In genomic region chr7:17863815-17864159, GRCh38 we compare ENCODE assay signal across 25 cellular contexts.
DNase-seq lines count a peak whose midpoint lies in the region; ATAC-seq, FAIRE-seq and TF ChIP-seq lines count a peak whose summit lies in the region.
"Had no signal": no experiment of that assay in that cellular context is flagged by ENCODE, and none has a peak within 500 bp of the region (broad histone marks: within the 10 kb centered on the region; RNA-seq: fewer than 3 reads in every experiment).

No MANE protein-coding gene starts in this region.

- POLR2A ChIA-PET in WTC11 (lab: Charles Lee), result interaction anchor here (0.6 kb wide), 1 partner anchor 74 kb away, joined by 9 read pairs; no protein-coding TSS in a partner anchor
- POLR2A ChIA-PET in K562 (lab: Yijun Ruan, JAX), result no interaction called here

- H3K79me2 ChIP-seq in GM23338 (replicated peaks; ENCODE audit: insufficient read depth) (no peaks in the 10 kb centered on the region), K562 (ENCODE audit: control insufficient read depth, insufficient read depth, low read length) (no peaks in the 10 kb centered on the region)

- H3K4me1 ChIP-seq in GM23338 (ENCODE audit: insufficient read depth) (peaks cover 17% of the 10 kb centered on the region), K562 (replicated peaks in 1 of 2; ENCODE audit: control insufficient read depth in 2 of 2, insufficient read depth in 2 of 2, low read length in 2 of 2) (peaks cover 3 to 4% of the 10 kb centered on the region in 2 experiments; a peak in 3 of 5 replicates), iPS-20b (ENCODE audit: insufficient read depth, low read length) (no peaks in the 10 kb centered on the region; the same call in 1 of the 2 replicates), gastrocnemius medialis (no peaks in the 10 kb centered on the region)
- H3K4me1 ChIP-seq: BE2C had no signal

- H3K4me2 ChIP-seq in GM23338 (no peak overlapping the region), K562 (ENCODE audit: insufficient read depth, low read length) (no peak overlapping the region)
- H3K4me2 ChIP-seq: BLaER1 treated with 17β-estradiol and CSF1 and Interleukin-3, amounts not matched to agents 10 nM and 100 nM had no signal

- intact Hi-C loops in K562 (cut with micrococcal nuclease) (loop anchor here (5.0 kb wide), 1 partner anchor 91 kb away; no protein-coding TSS in a partner anchor), gastrocnemius medialis (cut with DNase I; ENCODE audit: low total_unique reads) (no loop called here)

- no TSS peak for BruUV-seq in K562 (replicated peaks; lab: Mats Ljungman, UMichigan)

- in situ Hi-C loops in K562 (cut with MboI) (no loop called here), gastrocnemius medialis (cut with MboI; ENCODE audit: low sequenced_read_pairs in 4 of 4) (no loop called here)

- peak; percentile 60 for ATAC-seq in GM23338
- ATAC-seq in WTC11, result peak; percentile 66
- ATAC-seq in K562, result peak; percentile 27; the same call in 2 of the 3 replicates
- no peak for ATAC-seq in gastrocnemius medialis
- ATAC-seq: HCT116 had no signal

- H3K27me3 Mint-ChIP-seq in GM23338 (ENCODE audit: insufficient read depth, low read depth, poor library complexity) (no peaks in the 10 kb centered on the region), WTC11 (ENCODE audit: low read depth) (no peaks in the 10 kb centered on the region)
- H3K27me3 Mint-ChIP-seq: CD4-positive, alpha-beta T cell; CD8-positive, alpha-beta memory T cell had no signal

- H3K4me1 Mint-ChIP-seq in GM23338 (peaks cover 18% of the 10 kb centered on the region), WTC11 (peaks cover 16% of the 10 kb centered on the region)

- H4K20me1 ChIP-seq in GM23338 (replicated peaks; ENCODE audit: insufficient read depth) (no peaks in the 10 kb centered on the region), K562 (replicated peaks; ENCODE audit: control insufficient read depth, insufficient read depth, low read length) (no peaks in the 10 kb centered on the region)

- TF ChIP-seq RAD21 in K562 (CRISPR knock-in tag; conservative IDR thresholded peaks at IDR 0.05 in 1 of 2, IDR thresholded peaks at IDR 0.05 in 1 of 2), result no peak

- H3K4me3 Mint-ChIP-seq in GM23338, result no peak overlapping the region
- no peak overlapping the region for H3K4me3 Mint-ChIP-seq in WTC11
- H3K4me3 Mint-ChIP-seq: CD14-positive monocyte; CD4-positive, alpha-beta T cell; CD8-positive, alpha-beta memory T cell had no signal

- H3K27ac Mint-ChIP-seq in GM23338, result peak overlapping the region; percentile 75; the same call in 1 of the 2 replicates
- peak overlapping the region; percentile 43 for H3K27ac Mint-ChIP-seq in WTC11
- H3K27ac Mint-ChIP-seq: CD4-positive, alpha-beta T cell had no signal

- peaks cover 34% of the 10 kb centered on the region for H3K36me3 Mint-ChIP-seq in GM23338 (ENCODE audit: low read depth)
- peaks cover 22% of the 10 kb centered on the region for H3K36me3 Mint-ChIP-seq in WTC11

- no peaks in the 10 kb centered on the region for H3K9me3 ChIP-seq in K562 (replicated peaks; ENCODE audit: control insufficient read depth, insufficient read depth, low read depth, low read length)
- H3K9me3 ChIP-seq in iPS-20b (ENCODE audit: insufficient read depth, low read depth, low read length), result no peaks in the 10 kb centered on the region
- H3K9me3 ChIP-seq in gastrocnemius medialis, result peaks cover 0 to 6% (median 0%) of the 10 kb centered on the region in 3 donors
- H3K9me3 ChIP-seq: BE2C had no signal

- H3K4me3 ChIP-seq in GM23338, result no peak overlapping the region
- H3K4me3 ChIP-seq in K562, result no peak overlapping the region
- H3K4me3 ChIP-seq in iPS-20b (ENCODE audit: low read length), result no peak overlapping the region
- no peak overlapping the region for H3K4me3 ChIP-seq in gastrocnemius medialis
- H3K4me3 ChIP-seq: BLaER1 treated with 17β-estradiol and CSF1 and Interleukin-3, amounts not matched to agents 10 nM and 100 nM had no signal

- H3K27me3 ChIP-seq in GM23338 (ENCODE audit: insufficient read depth) (no peaks in the 10 kb centered on the region), K562 (ENCODE audit: control insufficient read depth in 2 of 2, insufficient read depth in 2 of 2, low read length in 2 of 2) (no peaks in the 10 kb centered on the region), iPS-20b (ENCODE audit: insufficient read depth, low read length) (no peaks in the 10 kb centered on the region), gastrocnemius medialis (no peaks in the 10 kb centered on the region)
- H3K27me3 ChIP-seq: BE2C; BLaER1 treated with 17β-estradiol and CSF1 and Interleukin-3, amounts not matched to agents 10 nM and 100 nM had no signal

- no peaks in the 10 kb centered on the region for H3K36me3 ChIP-seq in GM23338 (ENCODE audit: insufficient read depth)
- H3K36me3 ChIP-seq in K562 (ENCODE audit: control insufficient read depth, insufficient read depth, low read length), result peaks cover 20% of the 10 kb centered on the region
- peaks cover 28% of the 10 kb centered on the region for H3K36me3 ChIP-seq in iPS-20b (ENCODE audit: insufficient read depth, low read depth, low read length)
- peaks cover 0 to 55% of the 10 kb centered on the region in 2 donors for H3K36me3 ChIP-seq in gastrocnemius medialis

- H2AFZ ChIP-seq in GM23338 (no peak overlapping the region), K562 (ENCODE audit: low read depth, low read length) (no peak overlapping the region)

- no peak overlapping the region for H3K9ac ChIP-seq in K562 (ENCODE audit: insufficient read depth in 1 of 2, low read depth in 2 of 2, low read length in 2 of 2)
- H3K9ac ChIP-seq in iPS-20b (ENCODE audit: low read depth, low read length), result no peak overlapping the region
- H3K9ac ChIP-seq: BLaER1 treated with 17β-estradiol and CSF1 and Interleukin-3, amounts not matched to agents 10 nM and 100 nM had no signal

- no peak overlapping the region for H3K27ac ChIP-seq in GM23338 (ENCODE audit: low read depth)
- no peak overlapping the region for H3K27ac ChIP-seq in K562 (ENCODE audit: extremely low read depth, low read depth, low read length)
- peak overlapping the region; percentile 33 for H3K27ac ChIP-seq in iPS-20b (ENCODE audit: low read length)
- H3K27ac ChIP-seq in gastrocnemius medialis, result no peak overlapping the region
- H3K27ac ChIP-seq: 22Rv1; BLaER1 treated with 17β-estradiol and CSF1 and Interleukin-3, amounts not matched to agents 10 nM and 100 nM had no signal

- FAIRE-seq in K562 (lab: Jason Lieb, UNC), result no peak
- FAIRE-seq: A204.1, D721Med, GM12892, H1 had no signal

- TF ChIP-seq EP300 in K562 (IDR thresholded peaks at IDR 0.05; ENCODE audit: low read length), result no peak

- DNase-seq in GM23338 (ENCODE audit: low spot score) (no peak), WTC11 (ENCODE audit: low spot score) (no peak), K562 (ENCODE audit: extremely low read depth in 1 of 4, low spot score in 3 of 4) (no peak), gastrocnemius medialis (no peak), NCI-H2196 treated with DMSO at 0.1 percent for 48 hours (lab: John Stamatoyannopoulos, UW; ENCODE audit: unreplicated experiment) (no peak)
- no peak for DNase-seq in activated naive CD4-positive, alpha-beta T cell (lab: John Stamatoyannopoulos, UW)
- DNase-seq in activated effector memory CD4-positive, alpha-beta T cell treated with Interleukin-2 at 50 U/mL for 16 hours, result no peak
- DNase-seq: AML-193; BE2C; CD4-positive, alpha-beta T cell; CD8-positive, alpha-beta memory T cell; DMS 273 treated with DMSO at 0.1 percent for 48 hours; DMS79; EL; GF-D8; H7 had no signal

- no peaks in the 10 kb centered on the region for H3K9me1 ChIP-seq in K562 (ENCODE audit: control insufficient read depth, insufficient read depth, low read length)

- TF ChIP-seq CTCF in GM23338 (conservative IDR thresholded peaks at IDR 0.05; ENCODE audit: low read depth in 2 of 2) (peak in 1 of 2 experiments; percentile 21; a peak in 1 of 4 replicates), WTC11 (IDR thresholded peaks at IDR 0.05) (no peak), K562 (IDR thresholded peaks at IDR 0.05 in 2 of 3, conservative IDR thresholded peaks at IDR 0.05 in 1 of 3; ENCODE audit: insufficient read depth in 2 of 3, low read depth in 1 of 3, low read length in 3 of 3) (no peak), gastrocnemius medialis (IDR thresholded peaks at IDR 0.05 in 4 of 5, conservative IDR thresholded peaks at IDR 0.05 in 1 of 5) (no peak)

- TF ChIP-seq POLR2A in K562 (conservative IDR thresholded peaks at IDR 0.05) (no peak), gastrocnemius medialis (IDR thresholded peaks at IDR 0.05) (no peak)

- H3K9me3 Mint-ChIP-seq in GM23338 (no peaks in the 10 kb centered on the region), WTC11 (no peaks in the 10 kb centered on the region)

- CTCF ChIA-PET in WTC11 (lab: Charles Lee), result interaction anchor here (1.1 to 2.9 kb wide), 2 partner anchors 93 to 157 kb away, joined by 4 to 13 read pairs; no protein-coding TSS in a partner anchor
- CTCF ChIA-PET in K562 (lab: Yijun Ruan, JAX; ENCODE audit: low intra/inter-chr PET ratio), result no interaction called here

- no peaks in the 10 kb centered on the region for H3F3A ChIP-seq in GM23338 (replicated peaks; ENCODE audit: low read depth)

- H3K9me2 ChIP-seq in GM23338 (ENCODE audit: insufficient read depth), result no peaks in the 10 kb centered on the region

TF ChIP-seq in GM23338, 12 proteins besides CTCF, POLR2A, EP300 and RAD21 (continues in another document):
- TF ChIP-seq NANOG (IDR thresholded peaks at IDR 0.05; ENCODE audit: borderline replicate concordance), result no peak

TF ChIP-seq in K562, 482 proteins besides CTCF, POLR2A, EP300 and RAD21 (continues in another document):
- TF ChIP-seq PHF21A (IDR thresholded peaks at IDR 0.05; ENCODE audit: borderline replicate concordance, low read depth) (no peak), MTF1 (CRISPR knock-in tag; IDR thresholded peaks at IDR 0.05; ENCODE audit: borderline replicate concordance) (no peak), FOS (IDR thresholded peaks at IDR 0.05; ENCODE audit: extremely low read depth, insufficient read length) (no peak)
- TF ChIP-seq, protein P1, sequence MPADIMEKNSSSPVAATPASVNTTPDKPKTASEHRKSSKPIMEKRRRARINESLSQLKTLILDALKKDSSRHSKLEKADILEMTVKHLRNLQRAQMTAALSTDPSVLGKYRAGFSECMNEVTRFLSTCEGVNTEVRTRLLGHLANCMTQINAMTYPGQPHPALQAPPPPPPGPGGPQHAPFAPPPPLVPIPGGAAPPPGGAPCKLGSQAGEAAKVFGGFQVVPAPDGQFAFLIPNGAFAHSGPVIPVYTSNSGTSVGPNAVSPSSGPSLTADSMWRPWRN (IDR thresholded peaks at IDR 0.05; ENCODE audit: low read depth), result no peak

Comparison
In these comparisons a context has a peak if more than half of its experiments do, and no peak if none do; other contexts are left out.
1. ATAC-seq: peak in GM23338 (single experiment), WTC11 (single experiment) and K562 (single experiment); none in gastrocnemius medialis (0 of 2).